ENCODE assay signal across 15 cellular contexts in the genomic region with DNA sequence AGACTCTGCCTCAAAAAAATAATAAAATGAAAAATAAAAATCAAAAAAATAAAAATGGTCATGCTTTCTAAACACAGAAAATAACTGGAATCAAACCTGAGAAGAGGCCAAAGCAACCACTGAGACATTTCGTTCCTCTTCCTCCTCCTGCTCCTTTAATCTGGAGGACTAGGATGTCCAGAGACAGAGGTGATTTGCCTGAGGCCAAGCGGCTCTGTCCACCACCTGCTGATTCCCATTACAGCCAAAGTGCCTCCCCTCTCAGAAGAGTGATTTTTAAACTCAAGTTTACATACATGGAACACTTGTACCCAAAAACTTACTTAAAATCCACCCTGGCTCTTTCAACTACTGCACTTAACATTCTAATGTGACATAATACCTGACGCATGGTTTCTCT.
A peak's percentile ranks its signal among the peaks of the same experiment; 100 is the strongest.
DNase-seq lines count a peak whose midpoint lies in the region; ATAC-seq and FAIRE-seq lines count a peak whose summit lies in the region.
"Had no signal": no experiment of that assay in that cellular context is flagged by ENCODE, and none has a peak within 500 bp of the region (broad histone marks: within the 10 kb centered on the region; RNA-seq: fewer than 3 reads in every experiment).

No MANE protein-coding gene starts in this region.

- no peak overlapping the region for H3K4me3 Mint-ChIP-seq in stimulated activated memory B cell treated with anti-CD40 and anti-IgM and Interleukin-4, amounts not matched to agents 10 μg/mL and 1 μg/mL and 100 μg/mL, for 72 hours
- H3K4me3 Mint-ChIP-seq: CD4-positive, CD25-positive, alpha-beta regulatory T cell; HFFc6 had no signal

- no peaks in the 10 kb centered on the region for H3K9me3 ChIP-seq in small intestine (ENCODE audit: control insufficient read depth, low read depth)
- H3K9me3 ChIP-seq: BLaER1 treated with 17β-estradiol and CSF1 and Interleukin-3, amounts not matched to agents 10 nM and 100 nM had no signal

- H3K27me3 ChIP-seq in small intestine (ENCODE audit: control insufficient read depth in 2 of 2, insufficient read depth in 2 of 2, low read length in 2 of 2) = no peaks in the 10 kb centered on the region
- H3K27me3 ChIP-seq: BLaER1 treated with 17β-estradiol and CSF1 and Interleukin-3, amounts not matched to agents 10 nM and 100 nM had no signal

- peaks cover 0 to 6% of the 10 kb centered on the region in 2 donors for H3K4me1 ChIP-seq in small intestine (ENCODE audit: control insufficient read depth in 2 of 2, insufficient read depth in 1 of 2, low read depth in 1 of 2, low read length in 1 of 2)

- WGBS in small intestine, 3 donors = 90 to 91% (median 91%) methylated on average over 3 of the region's 3 CpGs

- peaks cover 40% of the 10 kb centered on the region for H3K4me1 Mint-ChIP-seq in stimulated activated memory B cell treated with anti-CD40 and anti-IgM and Interleukin-4, amounts not matched to agents 10 μg/mL and 1 μg/mL and 100 μg/mL, for 72 hours

- H3K4me3 ChIP-seq in small intestine (ENCODE audit: low read depth in 1 of 2, low read length in 2 of 2) = no peak overlapping the region
- H3K4me3 ChIP-seq: BLaER1 treated with 17β-estradiol and CSF1 and Interleukin-3, amounts not matched to agents 10 nM and 100 nM had no signal

- H3K36me3 Mint-ChIP-seq in stimulated activated memory B cell treated with anti-CD40 and anti-IgM and Interleukin-4, amounts not matched to agents 10 μg/mL and 1 μg/mL and 100 μg/mL, for 72 hours = peaks cover 45% of the 10 kb centered on the region
- H3K36me3 Mint-ChIP-seq: CD4-positive, CD25-positive, alpha-beta regulatory T cell had no signal

- DNase-seq in ELF-1 (ENCODE audit: low read depth, low spot score) (peak; percentile 58), NCI-H69 (lab: John Stamatoyannopoulos, UW) (peak; percentile 81), islet precursor cell (peak; percentile 58), small intestine (no peak)
- DNase-seq in stimulated activated CD4-positive, alpha-beta T cell treated with anti-CD3 and anti-CD28 coated beads, Interleukin-4, amount 100 ng/mL, for 1 hour = no peak
- DNase-seq: ACHN; CD4-positive, CD25-positive, alpha-beta regulatory T cell; DMS53; HCEC 1CT; HFFc6 had no signal

- ATAC-seq in stimulated activated memory B cell treated with anti-CD40 and anti-IgM and Interleukin-4, amounts not matched to agents 10 μg/mL and 1 μg/mL and 100 μg/mL, for 72 hours = no peak
- no peak for ATAC-seq in HG03039 (IDR thresholded peaks at IDR 0.05; ENCODE audit: unreplicated experiment)

- no peak for FAIRE-seq in small intestine (lab: Jason Lieb, UNC)
- FAIRE-seq: H1 had no signal

- no peaks in the 10 kb centered on the region for H3K27me3 Mint-ChIP-seq in stimulated activated memory B cell treated with anti-CD40 and anti-IgM and Interleukin-4, amounts not matched to agents 10 μg/mL and 1 μg/mL and 100 μg/mL, for 72 hours
- H3K27me3 Mint-ChIP-seq: CD4-positive, CD25-positive, alpha-beta regulatory T cell had no signal

- H3K9me3 Mint-ChIP-seq in stimulated activated memory B cell treated with anti-CD40 and anti-IgM and Interleukin-4, amounts not matched to agents 10 μg/mL and 1 μg/mL and 100 μg/mL, for 72 hours = no peaks in the 10 kb centered on the region
- H3K9me3 Mint-ChIP-seq: HFFc6 had no signal

- no peak overlapping the region for H3K27ac ChIP-seq in small intestine (ENCODE audit: low read depth in 1 of 2, low read length in 1 of 2)
- H3K27ac ChIP-seq: BLaER1 treated with 17β-estradiol and CSF1 and Interleukin-3, amounts not matched to agents 10 nM and 100 nM; HL-60 had no signal

- H3K36me3 ChIP-seq in small intestine (ENCODE audit: control insufficient read depth in 2 of 2, insufficient read depth in 2 of 2, low read length in 2 of 2) = no peaks in the 10 kb centered on the region

- peak overlapping the region; percentile 46 for H3K27ac Mint-ChIP-seq in stimulated activated memory B cell treated with anti-CD40 and anti-IgM and Interleukin-4, amounts not matched to agents 10 μg/mL and 1 μg/mL and 100 μg/mL, for 72 hours
- H3K27ac Mint-ChIP-seq: CD4-positive, CD25-positive, alpha-beta regulatory T cell; HFFc6 had no signal

Comparison
In these comparisons a context has a peak if more than half of its experiments do, and no peak if none do; other contexts are left out.
1. DNase-seq: peak in ELF-1 (single experiment), NCI-H69 (single experiment) and islet precursor cell (single experiment); none in stimulated activated CD4-positive, alpha-beta T cell treated with anti-CD3 and anti-CD28 coated beads, Interleukin-4, amount 100 ng/mL, for 1 hour (single experiment) and small intestine (single experiment).